1 cellular context compared by ENCODE assay signal in genomic region chr1:116762281-116762680, GRCh38.
TF ChIP-seq lines count a peak whose summit lies in the region.

No MANE protein-coding gene starts in this region.

TF ChIP-seq in SK-N-SH, 30 proteins besides CTCF, POLR2A, EP300 and RAD21:
- TF ChIP-seq FOSL2 (IDR thresholded peaks at IDR 0.05; ENCODE audit: borderline replicate concordance, low read depth): no peak
- TF ChIP-seq IRF3 (IDR thresholded peaks at IDR 0.05; ENCODE audit: low read depth, low read length): no peak
- TF ChIP-seq EZH2phosphoT487 (IDR thresholded peaks at IDR 0.05; ENCODE audit: borderline replicate concordance, low read depth): no peak
- no peak for TF ChIP-seq NFIC (IDR thresholded peaks at IDR 0.05; ENCODE audit: borderline replicate concordance)
- TF ChIP-seq NRF1 (IDR thresholded peaks at IDR 0.05; ENCODE audit: low read depth, low read length): no peak
- no peak for TF ChIP-seq JUND (IDR thresholded peaks at IDR 0.05)
- TF ChIP-seq ZBTB33 (IDR thresholded peaks at IDR 0.05; ENCODE audit: borderline replicate concordance, low read depth): no peak
- TF ChIP-seq REST (IDR thresholded peaks at IDR 0.05; ENCODE audit: low read depth, low read length): no peak
- no peak for TF ChIP-seq GABPA (IDR thresholded peaks at IDR 0.05; ENCODE audit: low read depth)
- TF ChIP-seq RFX5 (IDR thresholded peaks at IDR 0.05; ENCODE audit: low read length): no peak
- no peak for TF ChIP-seq PBX3 (IDR thresholded peaks at IDR 0.05)
- TF ChIP-seq TAF1 (IDR thresholded peaks at IDR 0.05; ENCODE audit: borderline replicate concordance, low read depth, low read length): no peak
- TF ChIP-seq RCOR1 (IDR thresholded peaks at IDR 0.05; ENCODE audit: low read length): no peak
- no peak for TF ChIP-seq CHD2 (IDR thresholded peaks at IDR 0.05; ENCODE audit: low read length, partially characterized antibody)
- no peak for TF ChIP-seq MXI1 (IDR thresholded peaks at IDR 0.05; ENCODE audit: low read depth, low read length)
- TF ChIP-seq ELF1 (IDR thresholded peaks at IDR 0.05): no peak
- no peak for TF ChIP-seq FOXM1 (IDR thresholded peaks at IDR 0.05; ENCODE audit: low read depth)
- TF ChIP-seq FOXJ3 (CRISPR knock-in tag; IDR thresholded peaks at IDR 0.05): no peak
